ENCODE assay signal across 11 cellular contexts in genomic region chr15:28919201-28919627, GRCh38.
DNase-seq lines count a peak whose midpoint lies in the region; ATAC-seq and TF ChIP-seq lines count a peak whose summit lies in the region.
"Had no signal": no experiment of that assay in that cellular context is flagged by ENCODE, and none has a peak within 500 bp of the region (broad histone marks: within the 10 kb centered on the region; RNA-seq: fewer than 3 reads in every experiment).

No MANE protein-coding gene starts in this region.

- peaks cover 4% of the 10 kb centered on the region for H3K4me1 ChIP-seq in iPS-15b (ENCODE audit: control insufficient read depth, insufficient read depth, low read length)
- H3K4me1 ChIP-seq: gastroesophageal sphincter had no signal

- DNase-seq in DMS153 (lab: John Stamatoyannopoulos, UW) (peak; percentile 13), DMS153 treated with DMSO at 0.1 percent for 48 hours (lab: John Stamatoyannopoulos, UW; ENCODE audit: unreplicated experiment) (no peak), putamen (ENCODE audit: low spot score) (no peak)
- DNase-seq in activated CD4-positive, alpha-beta T cell treated with anti-CD3 and anti-CD28 coated beads, Interleukin-2, amount 50 U/mL, for 48 hours = peak; percentile 53 to 64
- DNase-seq in stimulated activated naive CD8-positive, alpha-beta T cell treated with anti-CD3 and anti-CD28 coated beads, Interleukin-15, Interleukin-2, amounts not matched to agents 100 U/mL and 50 U/mL, for 24 hours = peak; percentile 66
- DNase-seq: naive B cell, NCI-H146 had no signal

- peak overlapping the region; percentile 52 for H3K4me3 ChIP-seq in iPS-15b (ENCODE audit: low read depth, low read length)
- H3K4me3 ChIP-seq: gastroesophageal sphincter had no signal

- H3K9me3 ChIP-seq in iPS-15b (ENCODE audit: control insufficient read depth, insufficient read depth, low read length) = no peaks in the 10 kb centered on the region
- H3K9me3 ChIP-seq: gastroesophageal sphincter had no signal

- no peaks in the 10 kb centered on the region for H3K36me3 ChIP-seq in iPS-15b (ENCODE audit: control insufficient read depth, insufficient read depth, low read length)
- H3K36me3 ChIP-seq: gastroesophageal sphincter had no signal

- no peaks in the 10 kb centered on the region for H3K27me3 ChIP-seq in iPS-15b (ENCODE audit: control insufficient read depth, insufficient read depth, low read length)
- H3K27me3 ChIP-seq: gastroesophageal sphincter had no signal

- peak; percentile 69 for ATAC-seq in stimulated activated naive CD8-positive, alpha-beta T cell treated with anti-CD3 and anti-CD28 coated beads, Interleukin-15, Interleukin-2, amounts not matched to agents 100 U/mL and 50 U/mL, for 24 hours
- no peak for ATAC-seq in SK-N-SH treated with all-trans-retinoic acid at 6 μM for 48 hours
- no peak for ATAC-seq in GM21723 (IDR thresholded peaks at IDR 0.05; ENCODE audit: unreplicated experiment)
- ATAC-seq: gastroesophageal sphincter had no signal

- H3K9ac ChIP-seq in iPS-15b (ENCODE audit: low read depth, low read length) = no peak overlapping the region

TF ChIP-seq in SK-N-SH treated with all-trans-retinoic acid at 6 μM for 48 hours, 23 proteins besides CTCF, POLR2A, EP300 and RAD21:
- TF ChIP-seq CSRNP3 (CRISPR knock-in tag; IDR thresholded peaks at IDR 0.05) = no peak
- no peak for TF ChIP-seq TSHZ2 (CRISPR knock-in tag; IDR thresholded peaks at IDR 0.05)
- no peak for TF ChIP-seq TOX (CRISPR knock-in tag; IDR thresholded peaks at IDR 0.05; ENCODE audit: borderline replicate concordance)
- no peak for TF ChIP-seq ARNTL (CRISPR knock-in tag; IDR thresholded peaks at IDR 0.05; ENCODE audit: borderline replicate concordance, low read depth)
- TF ChIP-seq ZFP3 (CRISPR knock-in tag; IDR thresholded peaks at IDR 0.05) = no peak
- TF ChIP-seq ESRRG (CRISPR knock-in tag; IDR thresholded peaks at IDR 0.05) = no peak
- no peak for TF ChIP-seq ISL1 (CRISPR knock-in tag; IDR thresholded peaks at IDR 0.05)
- no peak for TF ChIP-seq PPARA (CRISPR knock-in tag; IDR thresholded peaks at IDR 0.05; ENCODE audit: borderline replicate concordance)
- TF ChIP-seq ZNF8 (CRISPR knock-in tag; IDR thresholded peaks at IDR 0.05) = no peak
- no peak for TF ChIP-seq ZNF70 (CRISPR knock-in tag; IDR thresholded peaks at IDR 0.05)
- TF ChIP-seq CREB5 (CRISPR knock-in tag; IDR thresholded peaks at IDR 0.05; ENCODE audit: low read depth) = no peak
- TF ChIP-seq ZC3H10 (CRISPR knock-in tag; IDR thresholded peaks at IDR 0.05) = no peak
- TF ChIP-seq SNAI2 (CRISPR knock-in tag; IDR thresholded peaks at IDR 0.05) = no peak
- TF ChIP-seq PATZ1 (CRISPR knock-in tag; IDR thresholded peaks at IDR 0.05; ENCODE audit: borderline replicate concordance) = no peak
- TF ChIP-seq CSDC2 (CRISPR knock-in tag; IDR thresholded peaks at IDR 0.05) = no peak
- TF ChIP-seq BACH2 (CRISPR knock-in tag; IDR thresholded peaks at IDR 0.05; ENCODE audit: borderline replicate concordance) = no peak
- no peak for TF ChIP-seq OSR1 (CRISPR knock-in tag; IDR thresholded peaks at IDR 0.05)
- no peak for TF ChIP-seq TCF4 (CRISPR knock-in tag; IDR thresholded peaks at IDR 0.05; ENCODE audit: borderline replicate concordance)
- no peak for TF ChIP-seq ZFP30 (CRISPR knock-in tag; IDR thresholded peaks at IDR 0.05)

Comparison
In these comparisons a context has a peak if more than half of its experiments do, and no peak if none do; other contexts are left out.
1. DNase-seq: peak in DMS153 (single experiment), activated CD4-positive, alpha-beta T cell treated with anti-CD3 and anti-CD28 coated beads, Interleukin-2, amount 50 U/mL, for 48 hours (2 of 2) and stimulated activated naive CD8-positive, alpha-beta T cell treated with anti-CD3 and anti-CD28 coated beads, Interleukin-15, Interleukin-2, amounts not matched to agents 100 U/mL and 50 U/mL, for 24 hours (single experiment); none in DMS153 treated with DMSO at 0.1 percent for 48 hours (single experiment) and putamen (single experiment).